8 cellular contexts compared by ENCODE assay signal in genomic region chr15:75107905-75108838, GRCh38.
DNase-seq lines count a peak whose midpoint lies in the region; ATAC-seq and TF ChIP-seq lines count a peak whose summit lies in the region.

No MANE protein-coding gene starts in this region.

- H3K4me3 ChIP-seq in kidney epithelial cell (ENCODE audit: low read depth, low read length) (no peak overlapping the region), testis (no peak overlapping the region)

- peaks cover 4% of the 10 kb centered on the region for H3K4me1 ChIP-seq in testis

- intact Hi-C loops in testis (cut with DNase I; ENCODE audit: low total_unique reads), result no loop called here

- ATAC-seq in GM21786 (IDR thresholded peaks at IDR 0.05; ENCODE audit: unreplicated experiment) (peak; percentile 27), GM21737 (IDR thresholded peaks at IDR 0.05; ENCODE audit: unreplicated experiment) (no peak)

- 80 to 88% methylated on average over 8 to 12 of the region's 12 CpGs for WGBS in testis, 2 donors

- no peak for TF ChIP-seq POLR2A in testis (IDR thresholded peaks at IDR 0.05)

- DNase-seq in RKO (ENCODE audit: low spot score) (peak; percentile 80), kidney epithelial cell (ENCODE audit: low read depth) (peak; percentile 88), testis (no peak), NCI-H345 treated with DMSO at 0.1 percent for 48 hours (lab: John Stamatoyannopoulos, UW; ENCODE audit: unreplicated experiment) (no peak)
- DNase-seq in activated effector memory CD4-positive, alpha-beta T cell treated with anti-CD3 and anti-CD28 coated beads, Interleukin-2, amount 50 U/mL, for 16 hours, result peak; percentile 84
- peak; percentile 49 to 58 for DNase-seq in stimulated activated CD8-positive, alpha-beta memory T cell treated with anti-CD3 and anti-CD28 coated beads, Interleukin-7, amount 100 ng/mL, for 4 hours (ENCODE audit: low read depth in 2 of 2)

- H3K9me3 ChIP-seq in testis, result no peaks in the 10 kb centered on the region

- H3K36me3 ChIP-seq in kidney epithelial cell (ENCODE audit: control insufficient read depth, insufficient read depth, low read length), result no peaks in the 10 kb centered on the region
- no peaks in the 10 kb centered on the region for H3K36me3 ChIP-seq in testis (ENCODE audit: low read depth, missing control alignments)

- TF ChIP-seq CTCF in kidney epithelial cell (IDR thresholded peaks at IDR 0.05; ENCODE audit: insufficient read depth, low read length, poor library complexity, severe bottlenecking) (no peak), testis (IDR thresholded peaks at IDR 0.05) (no peak)

- no peak overlapping the region for H3K27ac ChIP-seq in testis

- H3K27me3 ChIP-seq in kidney epithelial cell (ENCODE audit: control insufficient read depth, insufficient read depth, low read length) (no peaks in the 10 kb centered on the region), testis (no peaks in the 10 kb centered on the region)

Comparison
In these comparisons a context has a peak if more than half of its experiments do, and no peak if none do; other contexts are left out.
1. DNase-seq: peak in RKO (single experiment), activated effector memory CD4-positive, alpha-beta T cell treated with anti-CD3 and anti-CD28 coated beads, Interleukin-2, amount 50 U/mL, for 16 hours (single experiment), kidney epithelial cell (single experiment) and stimulated activated CD8-positive, alpha-beta memory T cell treated with anti-CD3 and anti-CD28 coated beads, Interleukin-7, amount 100 ng/mL, for 4 hours (2 of 2); none in testis (single experiment) and NCI-H345 treated with DMSO at 0.1 percent for 48 hours (single experiment).